In genomic region chr4:8037150-8037769, GRCh38 we compare ENCODE assay signal across 23 cellular contexts.
A peak's percentile ranks its signal among the peaks of the same experiment; 100 is the strongest.
DNase-seq lines count a peak whose midpoint lies in the region; FAIRE-seq and TF ChIP-seq lines count a peak whose summit lies in the region.
"Had no signal": no experiment of that assay in that cellular context is flagged by ENCODE, and none has a peak within 500 bp of the region (broad histone marks: within the 10 kb centered on the region; RNA-seq: fewer than 3 reads in every experiment).

No MANE protein-coding gene starts in this region.

- H4K20me1 ChIP-seq in BLaER1 (peaks cover 51% of the 10 kb centered on the region), H1 (replicated peaks in 1 of 2; ENCODE audit: control insufficient read depth in 1 of 2, insufficient read depth in 2 of 2, low read length in 2 of 2) (no peaks in the 10 kb centered on the region), osteoblast (ENCODE audit: insufficient read depth, low read length) (peaks cover 15% of the 10 kb centered on the region)

- 0 out of 2 replicates have a peak, but pooled peaks cover 17% of the 10 kb centered on the region for H3K27me3 ChIP-seq in BLaER1
- H3K27me3 ChIP-seq in H1 (replicated peaks in 1 of 4; ENCODE audit: control insufficient read depth in 3 of 4, extremely low read depth in 1 of 4, insufficient read depth in 3 of 4, low read length in 3 of 4) = no peaks in the 10 kb centered on the region
- H3K27me3 ChIP-seq in osteoblast (ENCODE audit: insufficient read depth, low read length) = peaks cover 28% of the 10 kb centered on the region
- H3K27me3 ChIP-seq: BE2C, Peyer's patch had no signal

- TF ChIP-seq POLR2A in H1 (IDR thresholded peaks at IDR 0.05; ENCODE audit: control extremely low read depth in 1 of 2, low read depth in 2 of 2, low read length in 2 of 2) = no peak

- H3K9ac ChIP-seq in BLaER1 = no peak overlapping the region
- H3K9ac ChIP-seq in H1 (replicated peaks in 1 of 4; ENCODE audit: extremely low read depth in 1 of 4, low read depth in 3 of 4, low read length in 3 of 4) = no peak overlapping the region
- H3K9ac ChIP-seq: GM23248, KMS-11 had no signal

- TF ChIP-seq CTCF in H1 (IDR thresholded peaks at IDR 0.05; ENCODE audit: control extremely low read depth in 1 of 3, insufficient read depth in 1 of 3, low read depth in 1 of 3, low read length in 3 of 3) (no peak), osteoblast (IDR thresholded peaks at IDR 0.05; ENCODE audit: extremely low read depth, low read depth, low read length) (no peak)

- FAIRE-seq in HTR-8/SVneo (lab: Jason Lieb, UNC) (peak; percentile 71), H1 (lab: Jason Lieb, UNC) (no peak)
- FAIRE-seq: A549, GM12892 had no signal

- 80% methylated on average over 7 of the region's 7 CpGs; no CpG with 5 or more reads in 1 of the 2 experiments for WGBS in H1 (ENCODE audit: extremely low coverage in 1 of 2, insufficient coverage in 1 of 2, insufficient read length in 1 of 2, insufficient replicate concordance in 2 of 2, low coverage in 1 of 2, low lambda C conversion rate in 2 of 2, missing lambda C conversion rate in 1 of 2), 2 experiments

- H4K5ac ChIP-seq in H1 (ENCODE audit: insufficient read length, low read depth, low read length) = no peak overlapping the region

- no peak for TF ChIP-seq RAD21 in H1 (IDR thresholded peaks at IDR 0.05 in 1 of 2, conservative IDR thresholded peaks at IDR 0.05 in 1 of 2; ENCODE audit: low read depth in 2 of 2, low read length in 2 of 2)

- H3K9me3 ChIP-seq in BLaER1 = no peaks in the 10 kb centered on the region
- H3K9me3 ChIP-seq in H1 (ENCODE audit: insufficient read depth in 2 of 2, low read depth in 1 of 2, low read length in 1 of 2) = no peaks in the 10 kb centered on the region
- no peaks in the 10 kb centered on the region for H3K9me3 ChIP-seq in osteoblast (ENCODE audit: low read depth, low read length)
- H3K9me3 ChIP-seq: A549, BE2C, HAP-1, Peyer's patch, SJSA1 had no signal

- no peak overlapping the region for H3K4me3 ChIP-seq in BLaER1
- H3K4me3 ChIP-seq in H1 (ENCODE audit: extremely low read depth in 1 of 4, insufficient read depth in 2 of 4, low read depth in 3 of 4, low read length in 4 of 4) = no peak overlapping the region
- H3K4me3 ChIP-seq in osteoblast (ENCODE audit: insufficient read depth, low read length) = no peak overlapping the region
- H3K4me3 ChIP-seq: A549, GM23248, HAP-1, Peyer's patch, SJSA1 had no signal

- H3K23me2 ChIP-seq in H1 (ENCODE audit: low read depth, low read length) = peaks cover 8% of the 10 kb centered on the region; the same call in 1 of the 2 replicates

- no peak overlapping the region for H3K56ac ChIP-seq in H1 (replicated peaks; ENCODE audit: insufficient read length, low read depth, low read length)

- no peak overlapping the region for H2AK5ac ChIP-seq in H1 (ENCODE audit: low read depth, low read length)

- POLR2A ChIA-PET in H1 (lab: Charles Lee; ENCODE audit: partially characterized antibody) = interaction anchor here (1.5 to 1.8 kb wide), 2 partner anchors 7 to 13 kb away, joined by 8 read pairs; no protein-coding TSS in a partner anchor

- no peak for TF ChIP-seq EP300 in H1 (IDR thresholded peaks at IDR 0.05; ENCODE audit: borderline replicate concordance in 1 of 2, low read depth in 2 of 2, low read length in 2 of 2)

- H3K4me2 ChIP-seq in BLaER1 (peak overlapping the region; percentile 96), H1 (ENCODE audit: insufficient read depth in 1 of 2, low read depth in 2 of 2, low read length in 2 of 2) (no peak overlapping the region), osteoblast (ENCODE audit: insufficient read depth, low read length) (no peak overlapping the region)
- H3K4me2 ChIP-seq: A549, KMS-11 had no signal

- H3K79me1 ChIP-seq in H1 (ENCODE audit: low read depth, low read length) = peaks cover 2% of the 10 kb centered on the region; the same call in 1 of the 2 replicates

- H3K27ac ChIP-seq in BLaER1 (no peak overlapping the region), H1 (ENCODE audit: low read depth, low read length) (no peak overlapping the region), osteoblast (ENCODE audit: low read depth, low read length) (no peak overlapping the region)
- H3K27ac ChIP-seq: A549, GM23248, HL-60, KMS-11, Peyer's patch, SJSA1 had no signal

- H3K79me2 ChIP-seq in H1 (ENCODE audit: control insufficient read depth in 1 of 2, insufficient read depth in 2 of 2, low read length in 2 of 2) (no peaks in the 10 kb centered on the region), osteoblast (ENCODE audit: insufficient read depth, low read length) (no peaks in the 10 kb centered on the region)

- no peak overlapping the region for H2AFZ ChIP-seq in H1 (ENCODE audit: low read length)
- H2AFZ ChIP-seq in osteoblast (ENCODE audit: low read length) = no peak overlapping the region
- H2AFZ ChIP-seq: GM23248 had no signal

- no peak overlapping the region for H3K18ac ChIP-seq in H1 (ENCODE audit: extremely low read depth, low read length)

- H4K91ac ChIP-seq in H1 (replicated peaks; ENCODE audit: insufficient read length, low read length) = peak overlapping the region; percentile 22

- H2BK15ac ChIP-seq in H1 (ENCODE audit: low read length) = no peak overlapping the region

- H2BK20ac ChIP-seq in H1 (ENCODE audit: low read length) = no peak overlapping the region

- DNase-seq in HTR-8/SVneo (ENCODE audit: insufficient read length, low spot score) (no peak), H1 (ENCODE audit: low read depth in 1 of 2, low spot score in 2 of 2) (no peak), osteoblast (ENCODE audit: insufficient read length, low spot score, missing footprints) (peak; percentile 50), AG20443 (ENCODE audit: low spot score) (no peak), NCI-H748 treated with DMSO at 0.1 percent for 48 hours (lab: John Stamatoyannopoulos, UW) (no peak)
- DNase-seq in stimulated activated naive CD4-positive, alpha-beta T cell (lab: John Stamatoyannopoulos, UW) = no peak
- DNase-seq: BE2C; CD4-positive, alpha-beta T cell; COR-L47; DMS 273 treated with DMSO at 0.1 percent for 48 hours; GM23248; NCI-H1105; NCI-H2029 treated with DMSO at 0.1 percent for 48 hours; NCI-H2171 treated with DMSO at 0.1 percent for 48 hours; NCI-H524 treated with DMSO at 0.1 percent for 48 hours; Peyer's patch had no signal

- H4K8ac ChIP-seq in H1 (ENCODE audit: extremely low read depth, insufficient read depth, low read length) = no peak overlapping the region; the same call in 1 of the 2 replicates

- no peak overlapping the region for H2BK5ac ChIP-seq in H1 (ENCODE audit: low read depth, low read length)

- H3K23ac ChIP-seq in H1 (ENCODE audit: insufficient read length) = no peak overlapping the region

- peak overlapping the region; percentile 46 for H3K4ac ChIP-seq in H1 (replicated peaks; ENCODE audit: insufficient read length, low read depth, low read length)

- H3K14ac ChIP-seq in H1 (ENCODE audit: insufficient read length) = no peak overlapping the region

- H3K4me1 ChIP-seq in BLaER1 = peaks cover 98% of the 10 kb centered on the region
- peaks cover 0 to 7% (median 1%) of the 10 kb centered on the region in 4 experiments; a peak in 2 of 7 replicates for H3K4me1 ChIP-seq in H1 (replicated peaks in 1 of 4; ENCODE audit: control insufficient read depth in 3 of 4, insufficient read depth in 4 of 4, low read length in 3 of 4)
- H3K4me1 ChIP-seq in osteoblast (ENCODE audit: insufficient read depth, low read length) = peaks cover 12% of the 10 kb centered on the region
- H3K4me1 ChIP-seq: A549, HAP-1, Peyer's patch had no signal

- CTCF ChIA-PET in H1 (lab: Charles Lee; ENCODE audit: partially characterized antibody) = interaction anchor here (1.3 to 1.9 kb wide), 2 partner anchors 12 to 21 kb away, joined by 4 to 15 read pairs; no protein-coding TSS in a partner anchor

- no peak overlapping the region for H2BK120ac ChIP-seq in H1 (replicated peaks; ENCODE audit: low read depth, low read length)

- no peaks in the 10 kb centered on the region for H3K36me3 ChIP-seq in BLaER1
- no peaks in the 10 kb centered on the region for H3K36me3 ChIP-seq in H1 (ENCODE audit: control insufficient read depth in 2 of 4, insufficient read depth in 4 of 4, low read length in 3 of 4)
- no peaks in the 10 kb centered on the region for H3K36me3 ChIP-seq in osteoblast (ENCODE audit: insufficient read depth, low read length)
- H3K36me3 ChIP-seq: BE2C, HAP-1, Peyer's patch, SJSA1 had no signal

- peak overlapping the region; percentile 64; the same call in 1 of the 2 replicates for H2BK12ac ChIP-seq in H1 (ENCODE audit: low read depth, low read length)

TF ChIP-seq in H1, 55 proteins besides CTCF, POLR2A, EP300 and RAD21 (continues in another document):
- TF ChIP-seq PHF8 (conservative IDR thresholded peaks at IDR 0.05; ENCODE audit: low read depth, low read length) = no peak
- TF ChIP-seq GTF2F1 (IDR thresholded peaks at IDR 0.05; ENCODE audit: borderline replicate concordance, low read depth, low read length) = no peak
- TF ChIP-seq BCL11A (IDR thresholded peaks at IDR 0.05; ENCODE audit: low read depth in 2 of 2, low read length in 2 of 2) = no peak
- TF ChIP-seq CEBPB (IDR thresholded peaks at IDR 0.05; ENCODE audit: low read depth, low read length) = no peak
- no peak for TF ChIP-seq YY1 (IDR thresholded peaks at IDR 0.05; ENCODE audit: low read depth, low read length)
- no peak for TF ChIP-seq EGR1 (IDR thresholded peaks at IDR 0.05; ENCODE audit: borderline replicate concordance, low read depth, low read length)
- no peak for TF ChIP-seq GABPA (IDR thresholded peaks at IDR 0.05; ENCODE audit: borderline replicate concordance, insufficient read depth, low read length)
- no peak for TF ChIP-seq NRF1 (IDR thresholded peaks at IDR 0.05; ENCODE audit: low read depth, low read length)
- TF ChIP-seq ATF3 (IDR thresholded peaks at IDR 0.05; ENCODE audit: insufficient read depth, low read depth, low read length) = no peak
- TF ChIP-seq RFX5 (IDR thresholded peaks at IDR 0.05; ENCODE audit: borderline replicate concordance, low read depth, low read length) = no peak
- no peak for TF ChIP-seq CTBP2 (IDR thresholded peaks at IDR 0.05; ENCODE audit: borderline replicate concordance, insufficient read depth, insufficient read length, low read length)
- no peak for TF ChIP-seq ZNF274 (IDR thresholded peaks at IDR 0.05; ENCODE audit: borderline replicate concordance, extremely low read depth, low read length)
